13 cellular contexts compared by ENCODE assay signal in the genomic region with DNA sequence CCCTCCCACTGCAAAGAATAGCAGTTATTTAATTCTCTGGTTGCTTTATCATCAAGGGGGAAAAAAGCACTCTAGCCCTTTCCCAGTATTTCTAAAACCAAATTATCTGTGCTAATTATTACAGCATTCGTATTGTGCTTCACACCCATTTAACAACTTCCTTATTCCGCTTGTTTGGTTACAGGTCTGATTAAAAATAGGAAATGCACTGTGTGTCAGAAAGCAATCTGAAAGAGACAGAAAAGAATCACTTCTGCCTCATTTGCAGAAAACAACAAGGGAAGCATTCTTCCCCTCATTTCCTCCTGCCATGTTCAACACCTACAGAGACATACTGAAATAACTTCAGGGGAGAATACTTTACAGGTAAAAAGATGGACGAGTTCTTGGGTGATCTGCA.
DNase-seq lines count a peak whose midpoint lies in the region; ATAC-seq and TF ChIP-seq lines count a peak whose summit lies in the region.
"Had no signal": no experiment of that assay in that cellular context is flagged by ENCODE, and none has a peak within 500 bp of the region (broad histone marks: within the 10 kb centered on the region; RNA-seq: fewer than 3 reads in every experiment).

No MANE protein-coding gene starts in this region.

- peaks cover 38% of the 10 kb centered on the region for H3K4me1 Mint-ChIP-seq in activated CD4-positive, alpha-beta T cell treated with anti-CD3 and anti-CD28 coated beads, Interleukin-2, amount 10 ng/mL, durations not matched to agents 24 days and 14 days
- H3K4me1 Mint-ChIP-seq in T-helper 17 cell, result peaks cover 43% of the 10 kb centered on the region
- peaks cover 44 to 46% of the 10 kb centered on the region in 2 donors for H3K4me1 Mint-ChIP-seq in natural killer cell treated with Interleukin-12 subunit alpha and Interleukin-12 subunit beta and Interleukin-15 and Interleukin-18, amount 100 ng/mL, for 72 hours (ENCODE audit: low read depth in 2 of 2)

- peak overlapping the region; percentile 2 for H3K4me3 Mint-ChIP-seq in activated CD4-positive, alpha-beta T cell treated with anti-CD3 and anti-CD28 coated beads, Interleukin-2, amount 10 ng/mL, durations not matched to agents 24 days and 14 days
- H3K4me3 Mint-ChIP-seq in T-helper 17 cell, result peak overlapping the region; percentile 56
- H3K4me3 Mint-ChIP-seq in natural killer cell treated with Interleukin-12 subunit alpha and Interleukin-12 subunit beta and Interleukin-15 and Interleukin-18, amount 100 ng/mL, for 72 hours, result peak overlapping the region; percentile 54

- H3K4me1 ChIP-seq in right lobe of liver, result no peaks in the 10 kb centered on the region

- H3K36me3 Mint-ChIP-seq in activated CD4-positive, alpha-beta T cell treated with anti-CD3 and anti-CD28 coated beads, Interleukin-2, amount 10 ng/mL, durations not matched to agents 24 days and 14 days (ENCODE audit: low read depth), result peaks cover 11% of the 10 kb centered on the region
- H3K36me3 Mint-ChIP-seq in T-helper 17 cell (ENCODE audit: low read depth), result no peaks in the 10 kb centered on the region
- H3K36me3 Mint-ChIP-seq in natural killer cell treated with Interleukin-12 subunit alpha and Interleukin-12 subunit beta and Interleukin-15 and Interleukin-18, amount 100 ng/mL, for 72 hours, result no peaks in the 10 kb centered on the region

- H3K27ac Mint-ChIP-seq in activated CD4-positive, alpha-beta T cell treated with anti-CD3 and anti-CD28 coated beads, Interleukin-2, amount 10 ng/mL, durations not matched to agents 24 days and 14 days, result peak overlapping the region; percentile 54
- H3K27ac Mint-ChIP-seq in T-helper 17 cell, result peak overlapping the region; percentile 88
- H3K27ac Mint-ChIP-seq in natural killer cell treated with Interleukin-12 subunit alpha and Interleukin-12 subunit beta and Interleukin-15 and Interleukin-18, amount 100 ng/mL, for 72 hours, result peak overlapping the region; percentile 41 to 69

- H3K27me3 Mint-ChIP-seq in activated CD4-positive, alpha-beta T cell treated with anti-CD3 and anti-CD28 coated beads, Interleukin-2, amount 10 ng/mL, durations not matched to agents 24 days and 14 days, result no peaks in the 10 kb centered on the region
- H3K27me3 Mint-ChIP-seq in T-helper 17 cell, result no peaks in the 10 kb centered on the region
- H3K27me3 Mint-ChIP-seq in natural killer cell treated with Interleukin-12 subunit alpha and Interleukin-12 subunit beta and Interleukin-15 and Interleukin-18, amount 100 ng/mL, for 72 hours, result peaks cover 0 to 2% of the 10 kb centered on the region in 2 donors

- DNase-seq in activated CD4-positive, alpha-beta T cell treated with anti-CD3 and anti-CD28 coated beads, Interleukin-2, amount 10 ng/mL, durations not matched to agents 24 days and 14 days, result no peak
- no peak for DNase-seq in activated CD4-positive, alpha-beta T cell treated with anti-CD3 and anti-CD28 coated beads, Interleukin-2, amount 50 U/mL, for 4 hours
- no peak for DNase-seq in T-helper 17 cell
- DNase-seq in natural killer cell treated with Interleukin-12 subunit alpha and Interleukin-12 subunit beta and Interleukin-15 and Interleukin-18, amount 100 ng/mL, for 72 hours (ENCODE audit: low spot score), result no peak
- no peak for DNase-seq in right lobe of liver
- no peak for DNase-seq in OCI-M1 (lab: John Stamatoyannopoulos, UW)
- DNase-seq: activated effector memory CD4-positive, alpha-beta T cell treated with anti-CD3 and anti-CD28 coated beads, Interleukin-2, amount 50 U/mL, for 16 hours; NCI-H187; nucleus accumbens; stimulated activated CD4-positive, alpha-beta T cell treated with anti-CD3 and anti-CD28 coated beads, Interleukin-15, amount 100 ng/mL, for 24 hours; T1000 had no signal

- ATAC-seq in GM21528 (IDR thresholded peaks at IDR 0.05; ENCODE audit: low FRiP score, unreplicated experiment), result peak; percentile 61
- ATAC-seq in T-helper 17 cell, result no peak
- ATAC-seq in natural killer cell treated with Interleukin-12 subunit alpha and Interleukin-12 subunit beta and Interleukin-15 and Interleukin-18, amount 100 ng/mL, for 72 hours, result no peak
- ATAC-seq in GM21447 (IDR thresholded peaks at IDR 0.05; ENCODE audit: unreplicated experiment), result no peak
- no peak for ATAC-seq in right lobe of liver

- 19% methylated on average over 3 of the region's 3 CpGs for WGBS in right lobe of liver (ENCODE audit: insufficient coverage, low coverage, low lambda C conversion rate, missing lambda C conversion rate)

- TF ChIP-seq CTCF in right lobe of liver (IDR thresholded peaks at IDR 0.05), result no peak

- TF ChIP-seq POLR2A in right lobe of liver (IDR thresholded peaks at IDR 0.05), result no peak

- intact Hi-C loops in activated CD4-positive, alpha-beta T cell treated with anti-CD3 and anti-CD28 coated beads, Interleukin-2, amount 10 ng/mL, durations not matched to agents 24 days and 14 days (cut with micrococcal nuclease), result no loop called here
- intact Hi-C loops in right lobe of liver (cut with DNase I), result no loop called here

- no peaks in the 10 kb centered on the region for H3K9me3 Mint-ChIP-seq in activated CD4-positive, alpha-beta T cell treated with anti-CD3 and anti-CD28 coated beads, Interleukin-2, amount 10 ng/mL, durations not matched to agents 24 days and 14 days
- no peaks in the 10 kb centered on the region for H3K9me3 Mint-ChIP-seq in natural killer cell treated with Interleukin-12 subunit alpha and Interleukin-12 subunit beta and Interleukin-15 and Interleukin-18, amount 100 ng/mL, for 72 hours

- no peak overlapping the region for H3K27ac ChIP-seq in right lobe of liver

- H3K27me3 ChIP-seq in right lobe of liver, result no peaks in the 10 kb centered on the region

- H3K9me3 ChIP-seq in T-helper 17 cell (ENCODE audit: control insufficient read depth, low read length, poor library complexity, severe bottlenecking), result no peaks in the 10 kb centered on the region
- H3K9me3 ChIP-seq in right lobe of liver, result no peaks in the 10 kb centered on the region

- H3K4me3 ChIP-seq in right lobe of liver, result no peak overlapping the region

- no peaks in the 10 kb centered on the region for H3K36me3 ChIP-seq in right lobe of liver

Comparison
In these comparisons a context has a peak if more than half of its experiments do, and no peak if none do; other contexts are left out.
1. H3K4me3 Mint-ChIP-seq: peak in every context shown above with its lines; median percentile 56 in T-helper 17 cell; 54 in natural killer cell treated with Interleukin-12 subunit alpha and Interleukin-12 subunit beta and Interleukin-15 and Interleukin-18, amount 100 ng/mL, for 72 hours; 2 in activated CD4-positive, alpha-beta T cell treated with anti-CD3 and anti-CD28 coated beads, Interleukin-2, amount 10 ng/mL, durations not matched to agents 24 days and 14 days.